In genomic region chr17:1122681-1123396, GRCh38 we compare ENCODE assay signal across 8 cellular contexts. TPM values are rescaled to one million over a fixed set of nuclear protein-coding genes. Genes with fewer than 3 reads are reported as not detected.
DNase-seq lines count a peak whose midpoint lies in the region; ATAC-seq, FAIRE-seq and TF ChIP-seq lines count a peak whose summit lies in the region.

No MANE protein-coding gene starts in this region.

- DNase-seq in BJ (ENCODE audit: low read depth) (no peak), GM23338 (ENCODE audit: low spot score) (peak; percentile 87), NOMO-1 treated with DMSO at 0.1 percent for 48 hours (lab: John Stamatoyannopoulos, UW; ENCODE audit: unreplicated experiment) (peak; percentile 19), endothelial cell of umbilical vein (ENCODE audit: low read depth, low spot score) (peak; percentile 89)
- DNase-seq in activated CD8-positive, alpha-beta memory T cell treated with anti-CD3 and anti-CD28 coated beads, Interleukin-2, amount 50 U/mL, for 4 hours: peak; percentile 86
- DNase-seq in stimulated activated CD8-positive, alpha-beta memory T cell treated with anti-CD3 and anti-CD28 coated beads, Interleukin-4, amount 100 ng/mL, for 24 hours (ENCODE audit: low read depth): peak; percentile 71

- TF ChIP-seq POLR2A in endothelial cell of umbilical vein (IDR thresholded peaks at IDR 0.05; ENCODE audit: low read depth, low read length): no peak

- H3K4me3 ChIP-seq in BJ (ENCODE audit: low read depth, low read length) (no peak overlapping the region), GM23338 (no peak overlapping the region), endothelial cell of umbilical vein (replicated peaks in 1 of 3; ENCODE audit: insufficient read depth in 1 of 3, low read depth in 1 of 3, low read length in 3 of 3) (no peak overlapping the region), mucosa of rectum (ENCODE audit: low read length in 2 of 2) (peak overlapping the region; percentile 27 to 31)

- no peaks in the 10 kb centered on the region for H3K9me2 ChIP-seq in GM23338 (ENCODE audit: insufficient read depth)

- H3K27me3 ChIP-seq in BJ (ENCODE audit: control insufficient read depth, insufficient read depth, low read length) (no peaks in the 10 kb centered on the region), GM23338 (ENCODE audit: insufficient read depth) (no peaks in the 10 kb centered on the region), endothelial cell of umbilical vein (ENCODE audit: control insufficient read depth in 2 of 2, insufficient read depth in 2 of 2, low read length in 2 of 2) (no peaks in the 10 kb centered on the region), mucosa of rectum (ENCODE audit: control insufficient read depth in 2 of 2, insufficient read depth in 2 of 2, low read length in 2 of 2) (no peaks in the 10 kb centered on the region)

- CTCF ChIA-PET in BJ (lab: Yijun Ruan, JAX): interaction anchor here (0.6 to 7.1 kb wide), 21 partner anchors 9 to 136 kb away, joined by 3 to 169 read pairs (median 5); no protein-coding TSS in a partner anchor
- CTCF ChIA-PET in endothelial cell of umbilical vein (lab: Charles Lee): interaction anchor here (0.5 to 3.2 kb wide), 49 partner anchors 9 to 220 kb away, joined by 3 to 175 read pairs (median 6); partner anchors contain the start of gene ABR

- 0 out of 2 replicates have a peak, but pooled peaks cover 4% of the 10 kb centered on the region for H3F3A ChIP-seq in GM23338 (replicated peaks; ENCODE audit: low read depth)

- TF ChIP-seq CTCF in BJ (IDR thresholded peaks at IDR 0.05; ENCODE audit: insufficient read depth, low read depth, low read length) (peak; percentile 92), GM23338 (conservative IDR thresholded peaks at IDR 0.05; ENCODE audit: low read depth in 2 of 2) (peak; percentile 83 to 84), endothelial cell of umbilical vein (IDR thresholded peaks at IDR 0.05; ENCODE audit: extremely low read depth in 1 of 2, insufficient read depth in 1 of 2, low read depth in 1 of 2, low read length in 2 of 2) (peak; percentile 89)

- intact Hi-C loops in endothelial cell of umbilical vein (cut with micrococcal nuclease): loop anchor here (1.0 to 5.0 kb wide), 6 partner anchors 24 to 209 kb away; no protein-coding TSS in a partner anchor

- H3K79me2 ChIP-seq in GM23338 (replicated peaks; ENCODE audit: insufficient read depth) (no peaks in the 10 kb centered on the region), endothelial cell of umbilical vein (ENCODE audit: control insufficient read depth, insufficient read depth, low read length) (no peaks in the 10 kb centered on the region)

- peaks cover 7% of the 10 kb centered on the region; the same call in 1 of the 3 replicates for H3K36me3 Mint-ChIP-seq in GM23338 (ENCODE audit: low read depth)

- H3K4me1 ChIP-seq in GM23338 (ENCODE audit: insufficient read depth): 0 out of 2 replicates have a peak, but pooled peaks cover 9% of the 10 kb centered on the region
- peaks cover 13% of the 10 kb centered on the region for H3K4me1 ChIP-seq in endothelial cell of umbilical vein (ENCODE audit: control insufficient read depth, extremely low read depth, insufficient read depth, low read length)
- H3K4me1 ChIP-seq in mucosa of rectum (ENCODE audit: control insufficient read depth in 2 of 2, insufficient read depth in 2 of 2, low read length in 2 of 2): peaks cover 17 to 18% of the 10 kb centered on the region in 2 donors

- H3K27ac Mint-ChIP-seq in GM23338: no peak overlapping the region

- H3K9me1 ChIP-seq in endothelial cell of umbilical vein (replicated peaks; ENCODE audit: control insufficient read depth, extremely low read depth, insufficient read depth, low read length): no peaks in the 10 kb centered on the region

- H3K9me3 ChIP-seq in endothelial cell of umbilical vein (replicated peaks; ENCODE audit: control insufficient read depth, insufficient read depth, low read length): no peaks in the 10 kb centered on the region
- H3K9me3 ChIP-seq in mucosa of rectum (ENCODE audit: control insufficient read depth in 2 of 2, low read length in 2 of 2): no peaks in the 10 kb centered on the region

- POLR2A ChIA-PET in BJ (lab: Charles Lee) (no interaction called here), endothelial cell of umbilical vein (lab: Charles Lee) (interaction anchor here (0.9 kb wide), 1 partner anchor 65 kb away, joined by 3 read pairs; no protein-coding TSS in a partner anchor)

- BruUV-seq in endothelial cell of umbilical vein (replicated peaks; lab: Mats Ljungman, UMichigan): no TSS peak

- H3K27ac ChIP-seq in GM23338 (ENCODE audit: low read depth) (no peak overlapping the region), endothelial cell of umbilical vein (ENCODE audit: insufficient read depth, low read depth, low read length) (peak overlapping the region; percentile 68), mucosa of rectum (ENCODE audit: low read depth in 2 of 2, low read length in 2 of 2) (peak overlapping the region; percentile 83 to 85)

- dilution Hi-C loops in endothelial cell of umbilical vein (cut with MboI; ENCODE audit: extremely low pct_ligation_motif_present, low sequenced_read_pairs): no loop called here

- peaks cover 12% of the 10 kb centered on the region for H3K4me1 Mint-ChIP-seq in GM23338

- peak overlapping the region; percentile 50 for H3K9ac ChIP-seq in endothelial cell of umbilical vein (replicated peaks; ENCODE audit: extremely low read depth, insufficient read depth, low read length)
- peak overlapping the region; percentile 47 to 50 for H3K9ac ChIP-seq in mucosa of rectum (ENCODE audit: low read depth in 1 of 2, low read length in 2 of 2)

- H3K36me3 ChIP-seq in BJ (ENCODE audit: control insufficient read depth, insufficient read depth, low read length) (no peaks in the 10 kb centered on the region; the same call in 1 of the 2 replicates), GM23338 (ENCODE audit: insufficient read depth) (no peaks in the 10 kb centered on the region), endothelial cell of umbilical vein (ENCODE audit: control insufficient read depth in 2 of 2, extremely low read depth in 1 of 2, insufficient read depth in 2 of 2, low read length in 2 of 2) (no peaks in the 10 kb centered on the region), mucosa of rectum (ENCODE audit: control insufficient read depth in 2 of 2, insufficient read depth in 2 of 2, low read length in 2 of 2) (no peaks in the 10 kb centered on the region)

- H3K9me3 Mint-ChIP-seq in GM23338: peaks cover 7% of the 10 kb centered on the region

- no peak overlapping the region for H3K4me3 Mint-ChIP-seq in GM23338

- H3K4me2 ChIP-seq in GM23338: no peak overlapping the region
- peak overlapping the region; percentile 33 for H3K4me2 ChIP-seq in endothelial cell of umbilical vein (ENCODE audit: insufficient read depth, low read length)

- FAIRE-seq in endothelial cell of umbilical vein (lab: Jason Lieb, UNC): peak; percentile 93

- ATAC-seq in GM23338 (peak; percentile 90), GM21528 (IDR thresholded peaks at IDR 0.05; ENCODE audit: low FRiP score, unreplicated experiment) (no peak)

- peaks cover 5% of the 10 kb centered on the region for H3K27me3 Mint-ChIP-seq in GM23338 (ENCODE audit: insufficient read depth, low read depth, poor library complexity)

- H2AFZ ChIP-seq in GM23338: no peak overlapping the region
- peak overlapping the region; percentile 81 for H2AFZ ChIP-seq in endothelial cell of umbilical vein (ENCODE audit: low read depth, low read length)

- H4K20me1 ChIP-seq in GM23338 (replicated peaks; ENCODE audit: insufficient read depth) (no peaks in the 10 kb centered on the region; the same call in 1 of the 2 replicates), endothelial cell of umbilical vein (replicated peaks; ENCODE audit: control insufficient read depth, extremely low read depth, insufficient read depth, low read length) (no peaks in the 10 kb centered on the region)

TF ChIP-seq in endothelial cell of umbilical vein, 7 proteins besides CTCF, POLR2A, EP300 and RAD21:
- no peak for TF ChIP-seq EZH2 (IDR thresholded peaks at IDR 0.05; ENCODE audit: borderline replicate concordance, low read depth, low read length, severe bottlenecking)
- peak; percentile 88 for TF ChIP-seq GATA2 (IDR thresholded peaks at IDR 0.05; ENCODE audit: insufficient read depth, insufficient read length, low read depth, low read length)
TF ChIP-seq in endothelial cell of umbilical vein: peak in this region for 1.

RNA-seq across cellular contexts. Expression of gene ABR, which starts 56.9 kb away (rescaled TPM):
- polyA plus RNA-seq in BJ (2011; rRNA removed) (32.7 and 65.4 TPM in 2 replicates), GM23338 (2016; fragmentation: Nextera tagmentation; extraction: Ambion mirVana) (15.0 and 18.5 TPM in 2 replicates), endothelial cell of umbilical vein (83.5 and 92.1 TPM in 2 replicates)
- 72.9 and 76.6 TPM in 2 replicates for polyA minus RNA-seq in BJ (2011; rRNA and poly(A)+ RNA removed)
- 24.3 and 27.7 TPM in 2 replicates for total RNA-seq in GM23338 (2014; rRNA removed; shearing (Covaris generic))
- total RNA-seq in endothelial cell of umbilical vein: 78.9 and 96.8 TPM in 2 replicates
- 63.1 and 82.2 TPM in 2 replicates for polyA plus RNA-seq in endothelial cell of umbilical vein (2011; cell fraction: cytosol; rRNA removed)
- polyA plus RNA-seq in endothelial cell of umbilical vein (2011; cell fraction: nucleus; rRNA removed): 113 and 135 TPM in 2 replicates
- polyA plus RNA-seq in endothelial cell of umbilical vein (2012): 75.4 and 78.7 TPM in 2 replicates
- polyA minus RNA-seq in endothelial cell of umbilical vein: 62.5 and 103 TPM in 2 replicates
- polyA minus RNA-seq in endothelial cell of umbilical vein (2011; cell fraction: cytosol; rRNA and poly(A)+ RNA removed): 38.5 TPM
- polyA minus RNA-seq in endothelial cell of umbilical vein (2011; cell fraction: nucleus; rRNA and poly(A)+ RNA removed): 53.5 and 71.9 TPM in 2 replicates

Comparison
In these comparisons a context has a peak if more than half of its experiments do, and no peak if none do; other contexts are left out.
1. H3K4me3 ChIP-seq: peak in mucosa of rectum (2 of 2); none in BJ (single experiment), GM23338 (single experiment) and endothelial cell of umbilical vein (0 of 3).
2. Peak in every context shown above with its lines, with median percentiles within 50 percentile points of each other: CTCF ChIP-seq.